Comparison of ENCODE assay signal across 20 cellular contexts in the genomic region with DNA sequence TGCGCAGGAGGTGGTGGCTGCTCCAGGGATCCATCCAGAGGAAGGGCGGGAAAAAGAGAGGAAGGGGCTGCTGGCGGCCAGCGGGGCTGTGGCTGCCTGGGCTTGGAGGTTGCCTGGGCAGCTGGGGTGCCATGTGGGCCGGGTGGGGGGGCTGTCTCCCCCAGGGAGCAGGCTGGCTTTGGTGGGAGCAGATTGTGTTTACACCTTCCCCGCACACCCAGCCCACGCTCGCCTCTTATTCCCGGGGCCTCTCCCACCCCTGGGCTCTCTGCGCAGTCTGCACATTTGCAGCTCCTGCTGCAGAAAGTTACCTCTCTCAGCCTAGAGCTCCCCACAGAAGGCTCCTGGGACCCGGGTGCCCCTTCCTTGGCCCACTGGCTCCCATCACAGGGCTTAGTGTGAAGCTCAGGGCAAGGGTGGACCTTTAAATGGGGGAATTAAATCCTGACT. TPM values are rescaled to one million over a fixed set of nuclear protein-coding genes. Genes with fewer than 3 reads are reported as not detected.
DNase-seq lines count a peak whose midpoint lies in the region; ATAC-seq and TF ChIP-seq lines count a peak whose summit lies in the region.
"Had no signal": no experiment of that assay in that cellular context is flagged by ENCODE, and none has a peak within 500 bp of the region (broad histone marks: within the 10 kb centered on the region; RNA-seq: fewer than 3 reads in every experiment).

No MANE protein-coding gene starts in this region.

- no peak overlapping the region for H3K9ac ChIP-seq in mesenchymal stem cell (ENCODE audit: low read length)

- ATAC-seq in body of pancreas, result no peak
- no peak for ATAC-seq in GM18907 (IDR thresholded peaks at IDR 0.05; ENCODE audit: unreplicated experiment)

- H3K9me3 ChIP-seq in body of pancreas, result no peaks in the 10 kb centered on the region
- H3K9me3 ChIP-seq in mesenchymal stem cell (ENCODE audit: control insufficient read depth, low read length), result no peaks in the 10 kb centered on the region
- H3K9me3 ChIP-seq: tibial artery had no signal

- peak overlapping the region; percentile 64 for H2BK15ac ChIP-seq in mesenchymal stem cell (ENCODE audit: low read depth, poor library complexity, severe bottlenecking)

- peak overlapping the region; percentile 77 to 90 for H3K4ac ChIP-seq in mesenchymal stem cell (ENCODE audit: low read depth in 1 of 2, low read length in 2 of 2)

- H3K79me1 ChIP-seq in mesenchymal stem cell (replicated peaks; ENCODE audit: low read length, poor library complexity, severe bottlenecking), result no peaks in the 10 kb centered on the region

- H3K36me3 ChIP-seq in body of pancreas (replicated peaks in 1 of 2; ENCODE audit: insufficient read depth in 1 of 2, low read depth in 2 of 2) (no peaks in the 10 kb centered on the region), mesenchymal stem cell (ENCODE audit: control insufficient read depth in 1 of 2, insufficient read depth in 2 of 2, low read depth in 1 of 2, low read length in 2 of 2) (peaks cover 2 to 6% of the 10 kb centered on the region in 2 experiments)
- H3K36me3 ChIP-seq: tibial artery had no signal

- peak overlapping the region in 1 of 2 experiments; percentile 86 for H3K14ac ChIP-seq in mesenchymal stem cell (ENCODE audit: low read length in 2 of 2)

- no peak overlapping the region for H2AK5ac ChIP-seq in mesenchymal stem cell (ENCODE audit: low read length, severe bottlenecking)

- intact Hi-C loops in body of pancreas (cut with DNase I), result no loop called here

- peak overlapping the region; percentile 91 for H4K91ac ChIP-seq in mesenchymal stem cell (ENCODE audit: low read length)

- H3K27ac ChIP-seq in body of pancreas, result peak overlapping the region in 3 of 4 donors; percentile 3 to 66 (median 34)
- H3K27ac ChIP-seq in mesenchymal stem cell (ENCODE audit: low read length, poor library complexity, severe bottlenecking), result no peak overlapping the region
- H3K27ac ChIP-seq: 22Rv1, tibial artery, VCaP had no signal

- peaks cover 65% of the 10 kb centered on the region for H3K4me1 ChIP-seq in body of pancreas
- H3K4me1 ChIP-seq in mesenchymal stem cell (ENCODE audit: control insufficient read depth, insufficient read depth, low read depth, low read length), result peaks cover 43% of the 10 kb centered on the region

- DNase-seq in NCI-H1694 treated with DMSO at 0.1 percent for 48 hours (lab: John Stamatoyannopoulos, UW), result peak; percentile 46
- no peak for DNase-seq in NCI-H1694 (lab: John Stamatoyannopoulos, UW)
- no peak for DNase-seq in body of pancreas
- DNase-seq in mesenchymal stem cell, result no peak
- peak; percentile 21 for DNase-seq in superior temporal gyrus (ENCODE audit: extremely low spot score)
- no peak for DNase-seq in NK-92 (lab: John Stamatoyannopoulos, UW; ENCODE audit: unreplicated experiment)
- DNase-seq in stimulated activated CD4-positive, alpha-beta T cell treated with anti-CD3 and anti-CD28 coated beads, Interleukin-12 subunit alpha, Interleukin-12 subunit beta, amount 100 ng/mL, for 4 hours, result no peak
- DNase-seq: activated CD4-positive, alpha-beta memory T cell treated with anti-CD3 and anti-CD28 coated beads, Interleukin-2, amount 10 ng/mL, durations not matched to agents 7 days and 5 days; activated naive CD8-positive, alpha-beta T cell treated with anti-CD3 and anti-CD28 coated beads for 36 hours; activated T-cell treated with anti-CD3 and anti-CD28 coated beads, Interleukin-2, amount 50 U/mL, for 48 hours; DMS153; NCI-H2081 treated with DMSO at 0.1 percent for 48 hours; NCI-H748 treated with DMSO at 0.1 percent for 48 hours; stimulated activated CD4-positive, alpha-beta T cell treated with anti-CD3 and anti-CD28 coated beads, Interleukin-4, amount 100 ng/mL, for 4 hours had no signal

- no peak for TF ChIP-seq POLR2A in body of pancreas (IDR thresholded peaks at IDR 0.05)

- H2BK120ac ChIP-seq in mesenchymal stem cell (ENCODE audit: low read depth, low read length), result peak overlapping the region; percentile 87

- no peak overlapping the region for H3K4me3 ChIP-seq in body of pancreas
- H3K4me3 ChIP-seq in mesenchymal stem cell (ENCODE audit: insufficient read depth in 1 of 2, low read depth in 1 of 2, low read length in 2 of 2), result no peak overlapping the region
- H3K4me3 ChIP-seq: tibial artery had no signal

- no peak overlapping the region for H2BK5ac ChIP-seq in mesenchymal stem cell (ENCODE audit: low read depth, low read length, poor library complexity, severe bottlenecking)

- TF ChIP-seq CTCF in body of pancreas (IDR thresholded peaks at IDR 0.05), result no peak

- H4K8ac ChIP-seq in mesenchymal stem cell (ENCODE audit: low read length), result peak overlapping the region; percentile 80

- peaks cover 0 to 5% of the 10 kb centered on the region in 2 donors for H3K27me3 ChIP-seq in body of pancreas
- H3K27me3 ChIP-seq in mesenchymal stem cell (ENCODE audit: control insufficient read depth in 1 of 2, insufficient read depth in 1 of 2, low read length in 2 of 2), result peaks cover 0 to 6% of the 10 kb centered on the region in 2 experiments

- H3K18ac ChIP-seq in mesenchymal stem cell (ENCODE audit: low read depth in 1 of 2, low read length in 2 of 2), result peak overlapping the region; percentile 71 to 94

- H2AFZ ChIP-seq in mesenchymal stem cell (ENCODE audit: low read depth, low read length), result no peak overlapping the region

- H3K23ac ChIP-seq in mesenchymal stem cell (ENCODE audit: low read length in 2 of 2), result no peak overlapping the region

- peak overlapping the region; percentile 56 to 95 for H2BK12ac ChIP-seq in mesenchymal stem cell (ENCODE audit: low read length in 2 of 2)

- no peak overlapping the region for H3K4me2 ChIP-seq in mesenchymal stem cell (ENCODE audit: low read length, poor library complexity, severe bottlenecking)

- 40 to 59% methylated on average over 5 to 8 of the region's 11 CpGs for WGBS in body of pancreas, 2 donors
- 82% methylated on average over 8 of the region's 11 CpGs for WGBS in mesenchymal stem cell

RNA-seq across cellular contexts. Expression of a gene that starts 5.1 kb away (rescaled TPM):
- total RNA-seq in body of pancreas, result 1 to 10 TPM in 1 of 2 donors, under 1 TPM in 1; 0.52 to 4.6 TPM
- polyA plus RNA-seq in mesenchymal stem cell (2013, experiment 1 of 2), result 13.5 TPM
- polyA plus RNA-seq in mesenchymal stem cell (2013, experiment 2 of 2), result 14.0 TPM
- total RNA-seq: activated CD4-positive, alpha-beta memory T cell treated with anti-CD3 and anti-CD28 coated beads, Interleukin-2, amount 10 ng/mL, durations not matched to agents 7 days and 5 days; endothelial cell of umbilical vein had no signal
- polyA plus RNA-seq: endothelial cell of umbilical vein had no signal

RNA-seq across cellular contexts. Expression of a gene that starts 7.4 kb away (rescaled TPM):
- 10 to 100 TPM in 1 of 2 donors, 1 to 10 TPM in 1; 9.6 to 21.1 TPM for total RNA-seq in body of pancreas
- polyA plus RNA-seq in mesenchymal stem cell (2013, experiment 1 of 2), result 313 TPM
- 315 TPM for polyA plus RNA-seq in mesenchymal stem cell (2013, experiment 2 of 2)
- total RNA-seq: activated CD4-positive, alpha-beta memory T cell treated with anti-CD3 and anti-CD28 coated beads, Interleukin-2, amount 10 ng/mL, durations not matched to agents 7 days and 5 days had no signal

RNA-seq across cellular contexts. Expression of a gene that starts 40.7 kb away (rescaled TPM):
- total RNA-seq in body of pancreas, result 10 to 100 TPM in 1 of 2 donors, 1 to 10 TPM in 1; 6.9 to 10.1 TPM
- polyA plus RNA-seq in mesenchymal stem cell (2013, experiment 1 of 2), result 0.72 TPM
- 0.78 TPM for polyA plus RNA-seq in mesenchymal stem cell (2013, experiment 2 of 2)
- total RNA-seq: activated naive CD8-positive, alpha-beta T cell treated with anti-CD3 and anti-CD28 coated beads for 36 hours; frontal cortex had no signal

RNA-seq across cellular contexts. Expression of a gene that starts 43.7 kb away (rescaled TPM):
- 10 to 100 TPM; 23.1 to 48.1 TPM for total RNA-seq in body of pancreas
- 19.9 TPM for polyA plus RNA-seq in mesenchymal stem cell (2013, experiment 1 of 2)
- 18.4 TPM for polyA plus RNA-seq in mesenchymal stem cell (2013, experiment 2 of 2)

Comparison
In these comparisons a context has a peak if more than half of its experiments do, and no peak if none do; other contexts are left out.
1. DNase-seq: peak in NCI-H1694 treated with DMSO at 0.1 percent for 48 hours (single experiment) and superior temporal gyrus (single experiment); none in NCI-H1694 (single experiment), body of pancreas (0 of 4), mesenchymal stem cell (single experiment), NK-92 (single experiment) and stimulated activated CD4-positive, alpha-beta T cell treated with anti-CD3 and anti-CD28 coated beads, Interleukin-12 subunit alpha, Interleukin-12 subunit beta, amount 100 ng/mL, for 4 hours (single experiment).